ENCODE assay signal across 1 cellular context in genomic region chr12:56158926-56159461, GRCh38.
TF ChIP-seq lines count a peak whose summit lies in the region.

No MANE protein-coding gene starts in this region.

TF ChIP-seq in HEK293, 187 proteins besides CTCF, POLR2A, EP300 and RAD21 (continued from another document):
- no peak for TF ChIP-seq ZBTB8A (tag by site-specific recombination; IDR thresholded peaks at IDR 0.05)
- TF ChIP-seq ZNF394 (tag by site-specific recombination; IDR thresholded peaks at IDR 0.05; ENCODE audit: borderline replicate concordance), result peak; percentile 42; the same call in 1 of the 2 replicates
- TF ChIP-seq, protein P1, sequence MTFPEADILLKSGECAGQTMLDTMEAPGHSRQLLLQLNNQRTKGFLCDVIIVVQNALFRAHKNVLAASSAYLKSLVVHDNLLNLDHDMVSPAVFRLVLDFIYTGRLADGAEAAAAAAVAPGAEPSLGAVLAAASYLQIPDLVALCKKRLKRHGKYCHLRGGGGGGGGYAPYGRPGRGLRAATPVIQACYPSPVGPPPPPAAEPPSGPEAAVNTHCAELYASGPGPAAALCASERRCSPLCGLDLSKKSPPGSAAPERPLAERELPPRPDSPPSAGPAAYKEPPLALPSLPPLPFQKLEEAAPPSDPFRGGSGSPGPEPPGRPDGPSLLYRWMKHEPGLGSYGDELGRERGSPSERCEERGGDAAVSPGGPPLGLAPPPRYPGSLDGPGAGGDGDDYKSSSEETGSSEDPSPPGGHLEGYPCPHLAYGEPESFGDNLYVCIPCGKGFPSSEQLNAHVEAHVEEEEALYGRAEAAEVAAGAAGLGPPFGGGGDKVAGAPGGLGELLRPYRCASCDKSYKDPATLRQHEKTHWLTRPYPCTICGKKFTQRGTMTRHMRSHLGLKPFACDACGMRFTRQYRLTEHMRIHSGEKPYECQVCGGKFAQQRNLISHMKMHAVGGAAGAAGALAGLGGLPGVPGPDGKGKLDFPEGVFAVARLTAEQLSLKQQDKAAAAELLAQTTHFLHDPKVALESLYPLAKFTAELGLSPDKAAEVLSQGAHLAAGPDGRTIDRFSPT (tag by site-specific recombination; IDR thresholded peaks at IDR 0.05), result no peak
TF ChIP-seq in HEK293: peak in this region for 11.
